8 cellular contexts compared by ENCODE assay signal in genomic region chr2:233556756-233557736, GRCh38. TPM values are rescaled to one million over a fixed set of nuclear protein-coding genes. Genes with fewer than 3 reads are reported as not detected.
DNase-seq lines count a peak whose midpoint lies in the region; ATAC-seq, FAIRE-seq and TF ChIP-seq lines count a peak whose summit lies in the region.

No MANE protein-coding gene starts in this region.

- no peak overlapping the region for H3K4me3 ChIP-seq in retinal pigment epithelial cell (ENCODE audit: low read length)

- no peaks in the 10 kb centered on the region for H3K9me3 Mint-ChIP-seq in chondrocyte (ENCODE audit: low read depth)

- H3K4me3 Mint-ChIP-seq in chondrocyte (ENCODE audit: unreplicated experiment): peak overlapping the region; percentile 1

- H3K27ac Mint-ChIP-seq in chondrocyte (ENCODE audit: unreplicated experiment): peak overlapping the region; percentile 83

- POLR2A ChIA-PET in GM10248 (lab: Yijun Ruan, JAX): interaction anchor here (0.6 kb wide), 1 partner anchor 9 kb away, joined by 4 read pairs; no protein-coding TSS in a partner anchor

- ATAC-seq in HG02973 (IDR thresholded peaks at IDR 0.05; ENCODE audit: unreplicated experiment) (no peak), HG03159 (IDR thresholded peaks at IDR 0.05; ENCODE audit: unreplicated experiment) (no peak), HG03039 (IDR thresholded peaks at IDR 0.05; ENCODE audit: unreplicated experiment) (no peak)

- peaks cover 36% of the 10 kb centered on the region for H3K4me1 Mint-ChIP-seq in chondrocyte (ENCODE audit: low read depth)

- no peak for TF ChIP-seq POLR2A in GM12891 (IDR thresholded peaks at IDR 0.05; ENCODE audit: low read depth, low read length)

- no peak for TF ChIP-seq CTCF in chondrocyte (IDR thresholded peaks at IDR 0.05)
- no peak for TF ChIP-seq CTCF in retinal pigment epithelial cell (conservative IDR thresholded peaks at IDR 0.05; ENCODE audit: low read depth, low read length)
- TF ChIP-seq CTCF in GM10248 (IDR thresholded peaks at IDR 0.05; ENCODE audit: control extremely low read depth, extremely low read depth, low read depth, missing control alignments): no peak

- CTCF ChIA-PET in GM10248 (lab: Yijun Ruan, JAX): interaction anchor here (0.9 to 1.2 kb wide), 3 partner anchors 9 to 17 kb away, joined by 3 to 4 read pairs (median 3); partner anchors contain the start of gene USP40

- peak; percentile 38 for FAIRE-seq in GM12891 (lab: Jason Lieb, UNC)

- H3K36me3 Mint-ChIP-seq in chondrocyte (ENCODE audit: low read depth): peaks cover 8% of the 10 kb centered on the region

- DNase-seq in GM12891 (ENCODE audit: insufficient read length, low spot score): no peak
- DNase-seq in NOMO-1 treated with dmso at 0.1 percent for 144 hours (lab: John Stamatoyannopoulos, UW; ENCODE audit: unreplicated experiment): peak; percentile 77
- DNase-seq in chondrocyte (ENCODE audit: low spot score): no peak
- peak; percentile 84 for DNase-seq in retinal pigment epithelial cell (ENCODE audit: low read depth)
- no peak for DNase-seq in GM10248 (ENCODE audit: extremely low spot score)

- H3K27me3 Mint-ChIP-seq in chondrocyte (ENCODE audit: low read depth): no peaks in the 10 kb centered on the region

TF ChIP-seq in GM12891, 5 proteins besides CTCF, POLR2A, EP300 and RAD21:
- TF ChIP-seq PAX5 (IDR thresholded peaks at IDR 0.05; ENCODE audit: insufficient read depth, low read length, severe bottlenecking): no peak
- TF ChIP-seq POLR2AphosphoS5 (IDR thresholded peaks at IDR 0.05; ENCODE audit: low read depth, low read length): no peak
- TF ChIP-seq TAF1 (IDR thresholded peaks at IDR 0.05; ENCODE audit: low read depth, low read length): no peak
- TF ChIP-seq SPI1 (IDR thresholded peaks at IDR 0.05; ENCODE audit: low read depth, low read length): no peak
- no peak for TF ChIP-seq POU2F2 (IDR thresholded peaks at IDR 0.05; ENCODE audit: low read depth, low read length)

RNA-seq across cellular contexts. Expression of gene USP40, which starts 9.5 kb away (rescaled TPM):
- polyA plus RNA-seq in GM12891 (2012; ENCODE audit: low read depth, missing spikeins): 7.0 TPM
- 29.4 to 38.2 TPM (median 33.1 TPM) in 3 replicates for total RNA-seq in chondrocyte

Comparison
In these comparisons a context has a peak if more than half of its experiments do, and no peak if none do; other contexts are left out.
1. DNase-seq: peak in NOMO-1 treated with dmso at 0.1 percent for 144 hours (single experiment) and retinal pigment epithelial cell (single experiment); none in GM12891 (single experiment), chondrocyte (single experiment) and GM10248 (single experiment).